ENCODE assay signal across 8 cellular contexts in the genomic region with DNA sequence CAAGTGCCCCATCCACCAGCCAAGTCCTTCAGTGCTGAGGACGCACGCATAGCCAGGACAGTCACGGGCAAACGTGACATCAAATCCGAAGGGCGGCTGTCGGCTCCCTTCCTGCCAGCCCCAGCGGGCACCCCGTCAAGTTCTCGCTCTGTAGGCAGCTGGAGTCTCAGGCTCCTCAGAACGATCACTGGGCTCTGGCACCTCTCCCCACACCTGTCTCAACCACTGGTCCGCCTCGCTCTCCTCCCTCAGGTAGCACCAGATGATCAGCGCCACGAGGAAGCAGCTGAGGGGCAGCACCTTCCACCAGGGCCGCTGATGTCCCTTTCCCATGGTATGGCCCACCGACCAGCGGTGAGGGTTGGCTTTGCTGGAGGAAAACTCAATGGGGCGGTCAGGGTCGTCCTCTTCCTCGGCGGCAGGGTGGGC. TPM values are rescaled to one million over a fixed set of nuclear protein-coding genes. Genes with fewer than 3 reads are reported as not detected.
A peak's percentile ranks its signal among the peaks of the same experiment; 100 is the strongest.
DNase-seq lines count a peak whose midpoint lies in the region; ATAC-seq and TF ChIP-seq lines count a peak whose summit lies in the region.

No MANE protein-coding gene starts in this region.

- intact Hi-C loops in Right ventricle myocardium superior (cut with DNase I): no loop called here
- intact Hi-C loops in dendritic cell treated with granulocyte-macrophage colony-stimulating factor and Interleukin-4, amounts not matched to agents 40 ng/mL and 50 ng/mL, for 4 days (cut with micrococcal nuclease): loop anchor here (2.0 to 10.0 kb wide), 2 partner anchors 49 to 195 kb away; a partner anchor contains a TSS

- H3K36me3 ChIP-seq in right atrium auricular region: no peaks in the 10 kb centered on the region
- no peaks in the 10 kb centered on the region; the same call in 1 of the 2 replicates for H3K36me3 ChIP-seq in Karpas-422 (ENCODE audit: insufficient read depth, low read length)

- peak overlapping the region; percentile 87 for H3K4me3 Mint-ChIP-seq in dendritic cell treated with granulocyte-macrophage colony-stimulating factor and Interleukin-4, amounts not matched to agents 40 ng/mL and 50 ng/mL, for 4 days
- H3K4me3 Mint-ChIP-seq in nephron: peak overlapping the region; percentile 96 to 98 (median 97)

- TF ChIP-seq CTCF in right atrium auricular region (IDR thresholded peaks at IDR 0.05): no peak
- TF ChIP-seq CTCF in nephron (IDR thresholded peaks at IDR 0.05; ENCODE audit: unreplicated experiment in 3 of 3): no peak

- H3K36me3 Mint-ChIP-seq in dendritic cell treated with granulocyte-macrophage colony-stimulating factor and Interleukin-4, amounts not matched to agents 40 ng/mL and 50 ng/mL, for 4 days (ENCODE audit: low read depth): peaks cover 26% of the 10 kb centered on the region
- H3K36me3 Mint-ChIP-seq in nephron (ENCODE audit: low read depth): peaks cover 3% of the 10 kb centered on the region

- H3K27me3 ChIP-seq in right atrium auricular region (no peaks in the 10 kb centered on the region), Karpas-422 (ENCODE audit: low read length) (no peaks in the 10 kb centered on the region)

- peaks cover 38% of the 10 kb centered on the region for H3K4me1 Mint-ChIP-seq in dendritic cell treated with granulocyte-macrophage colony-stimulating factor and Interleukin-4, amounts not matched to agents 40 ng/mL and 50 ng/mL, for 4 days (ENCODE audit: low read depth)
- peaks cover 9% of the 10 kb centered on the region for H3K4me1 Mint-ChIP-seq in nephron

- no peak for DNase-seq in right atrium auricular region (ENCODE audit: low spot score)
- no peak for DNase-seq in Right ventricle myocardium superior
- no peak for DNase-seq in Karpas-422
- DNase-seq in LoVo (ENCODE audit: low spot score): no peak
- DNase-seq in NCI-H187 treated with DMSO at 0.1 percent for 48 hours (lab: John Stamatoyannopoulos, UW): no peak

- peaks cover 0 to 18% of the 10 kb centered on the region in 2 donors for H3K4me1 ChIP-seq in right atrium auricular region
- H3K4me1 ChIP-seq in Karpas-422 (ENCODE audit: low read length): peaks cover 17% of the 10 kb centered on the region

- H3K27ac Mint-ChIP-seq in dendritic cell treated with granulocyte-macrophage colony-stimulating factor and Interleukin-4, amounts not matched to agents 40 ng/mL and 50 ng/mL, for 4 days: peak overlapping the region; percentile 100
- H3K27ac Mint-ChIP-seq in nephron: peak overlapping the region; percentile 46 to 99 (median 96)

- H3K27me3 Mint-ChIP-seq in dendritic cell treated with granulocyte-macrophage colony-stimulating factor and Interleukin-4, amounts not matched to agents 40 ng/mL and 50 ng/mL, for 4 days: no peaks in the 10 kb centered on the region
- H3K27me3 Mint-ChIP-seq in nephron (ENCODE audit: low read depth): no peaks in the 10 kb centered on the region

- no peaks in the 10 kb centered on the region for H3K9me3 Mint-ChIP-seq in dendritic cell treated with granulocyte-macrophage colony-stimulating factor and Interleukin-4, amounts not matched to agents 40 ng/mL and 50 ng/mL, for 4 days
- no peaks in the 10 kb centered on the region for H3K9me3 Mint-ChIP-seq in nephron

- peak overlapping the region; percentile 62 for H3K4me2 ChIP-seq in Karpas-422 (ENCODE audit: low read depth, low read length, poor library complexity, severe bottlenecking)

- no peaks in the 10 kb centered on the region for H4K20me1 ChIP-seq in Karpas-422 (ENCODE audit: insufficient read depth, low read depth, low read length)

- no peak overlapping the region for H2AFZ ChIP-seq in Karpas-422 (ENCODE audit: low read length)

- H3K79me2 ChIP-seq in Karpas-422 (ENCODE audit: low read length): peaks cover 25% of the 10 kb centered on the region

- no peaks in the 10 kb centered on the region for H3K9me3 ChIP-seq in right atrium auricular region
- no peaks in the 10 kb centered on the region for H3K9me3 ChIP-seq in Karpas-422 (ENCODE audit: low read length)

- H3K4me3 ChIP-seq in right atrium auricular region (peak overlapping the region; percentile 75 to 91), Karpas-422 (ENCODE audit: low read length) (peak overlapping the region; percentile 90)

- ATAC-seq in Right ventricle myocardium superior (ENCODE audit: poor library complexity) (no peak), GM19463 (IDR thresholded peaks at IDR 0.05; ENCODE audit: unreplicated experiment) (no peak)

- H3K27ac ChIP-seq in right atrium auricular region (peak overlapping the region; percentile 92 to 94), Karpas-422 (ENCODE audit: low read length) (no peak overlapping the region)

- no peaks in the 10 kb centered on the region for H3K9me2 ChIP-seq in Karpas-422 (replicated peaks; ENCODE audit: insufficient read depth, low read length)

- peak overlapping the region; percentile 88 for H3K9ac ChIP-seq in Karpas-422 (ENCODE audit: low read length)

RNA-seq across cellular contexts. Expression of a gene that starts 0.4 kb away (rescaled TPM):
- total RNA-seq in right atrium auricular region (10 to 100 TPM; 13.4 to 19.7 TPM), Right ventricle myocardium superior (14.7 TPM)
- total RNA-seq in Karpas-422 (2014; rRNA removed; shearing (Covaris generic); ENCODE audit: low replicate concordance): 19.0 and 22.2 TPM in 2 replicates

RNA-seq across cellular contexts. Expression of a gene that starts 5.6 kb away (rescaled TPM):
- 10 to 100 TPM; 11.0 to 17.6 TPM for total RNA-seq in right atrium auricular region
- 13.6 TPM for total RNA-seq in Right ventricle myocardium superior
- total RNA-seq in Karpas-422 (2014; rRNA removed; shearing (Covaris generic); ENCODE audit: low replicate concordance): 9.8 and 20.8 TPM in 2 replicates

RNA-seq across cellular contexts. Expression of a gene that starts 10.8 kb away (rescaled TPM):
- total RNA-seq in right atrium auricular region (not detected), Right ventricle myocardium superior (0.32 TPM)
- not detected in 2 replicates for total RNA-seq in Karpas-422 (2014; rRNA removed; shearing (Covaris generic); ENCODE audit: low replicate concordance)

RNA-seq across cellular contexts. Expression of a gene that starts 24.2 kb away (rescaled TPM):
- total RNA-seq in right atrium auricular region: not detected
- 0.81 TPM for total RNA-seq in Right ventricle myocardium superior
- 0.11 TPM in 1 of 2 replicates, not detected in the other for total RNA-seq in Karpas-422 (2014; rRNA removed; shearing (Covaris generic); ENCODE audit: low replicate concordance)

RNA-seq across cellular contexts. Expression of a gene that starts 54.7 kb away (rescaled TPM):
- total RNA-seq in right atrium auricular region (10 to 100 TPM; 19.4 to 31.7 TPM), Right ventricle myocardium superior (45.0 TPM)
- 8.9 and 29.2 TPM in 2 replicates for total RNA-seq in Karpas-422 (2014; rRNA removed; shearing (Covaris generic); ENCODE audit: low replicate concordance)
